38 cellular contexts compared by ENCODE assay signal in genomic region chr19:16927883-16928282, GRCh38. TPM values are rescaled to one million over a fixed set of nuclear protein-coding genes. Genes with fewer than 3 reads are reported as not detected.
"Had no signal": no experiment of that assay in that cellular context is flagged by ENCODE, and none has a peak within 500 bp of the region (broad histone marks: within the 10 kb centered on the region; RNA-seq: fewer than 3 reads in every experiment).

No MANE protein-coding gene starts in this region.

- H3K27ac ChIP-seq: brain microvascular endothelial cell, coronary artery, dorsolateral prefrontal cortex, heart left ventricle, WERI-Rb-1 had no signal

- H3K27ac Mint-ChIP-seq: activated CD4-positive, alpha-beta memory T cell treated with anti-CD3 and anti-CD28 coated beads for 36 hours; activated CD4-positive, alpha-beta T cell treated with anti-CD3 and anti-CD28 coated beads for 36 hours; activated CD4-positive, alpha-beta T cell treated with anti-CD3 and anti-CD28 coated beads, Interleukin-2, amount 10 ng/mL, durations not matched to agents 24 days and 14 days; activated CD8-positive, alpha-beta memory T cell treated with anti-CD3 and anti-CD28 coated beads, Interleukin-2, amount 10 ng/mL, durations not matched to agents 7 days and 5 days; activated CD8-positive, alpha-beta T cell treated with anti-CD3 and anti-CD28 coated beads, Interleukin-2, amount 10 ng/mL, durations not matched to agents 7 days and 5 days; activated naive CD8-positive, alpha-beta T cell; activated T-helper 1 cell treated with anti-CD3 and anti-CD28 coated beads, Interleukin-12 subunit alpha, Interleukin-12 subunit beta, Interleukin-2, Interleukin-4 antibody, amounts not matched to agents 30 ng/mL and 10 ng/mL and 1 ng/mL, durations not matched to agents 14 hours and 24 hours and 36 hours; activated T-helper 2 cell treated with anti-CD3 and anti-CD28 coated beads, Interferon-gamma antibody, Interleukin-2, Interleukin-4, amounts not matched to agents 10 μg/mL and 5 μg/mL and 100 μg/mL, durations not matched to agents 14 hours and 24 hours and 36 hours; dendritic cell treated with granulocyte-macrophage colony-stimulating factor and Interleukin-4, amounts not matched to agents 40 ng/mL and 50 ng/mL, for 4 days; endodermal cell; T-helper 17 cell; T-helper 2 cell treated with Interferon-gamma antibody and Interleukin-4, amounts not matched to agents 5 μg/mL and 100 μg/mL, for 36 hours had no signal

- H3K27me3 ChIP-seq: brain microvascular endothelial cell, dorsolateral prefrontal cortex, heart left ventricle had no signal

- H3K36me3 ChIP-seq: brain microvascular endothelial cell, WERI-Rb-1 had no signal

- H3K4me1 Mint-ChIP-seq: activated CD4-positive, alpha-beta T cell treated with anti-CD3 and anti-CD28 coated beads for 36 hours; activated CD4-positive, alpha-beta T cell treated with anti-CD3 and anti-CD28 coated beads, Interleukin-2, amount 10 ng/mL, durations not matched to agents 24 days and 14 days; activated CD8-positive, alpha-beta memory T cell treated with anti-CD3 and anti-CD28 coated beads, Interleukin-2, amount 10 ng/mL, durations not matched to agents 7 days and 5 days; central memory CD8-positive, alpha-beta T cell; endodermal cell; T-helper 17 cell had no signal

- H3K4me3 Mint-ChIP-seq: activated CD4-positive, alpha-beta memory T cell treated with anti-CD3 and anti-CD28 coated beads for 36 hours; activated CD4-positive, alpha-beta T cell treated with anti-CD3 and anti-CD28 coated beads for 36 hours; activated CD4-positive, alpha-beta T cell treated with anti-CD3 and anti-CD28 coated beads, Interleukin-2, amount 10 ng/mL, durations not matched to agents 24 days and 14 days; activated CD8-positive, alpha-beta memory T cell treated with anti-CD3 and anti-CD28 coated beads, Interleukin-2, amount 10 ng/mL, durations not matched to agents 7 days and 5 days; activated CD8-positive, alpha-beta T cell treated with anti-CD3 and anti-CD28 coated beads, Interleukin-2, amount 10 ng/mL, durations not matched to agents 7 days and 5 days; activated naive CD8-positive, alpha-beta T cell; activated T-helper 1 cell treated with anti-CD3 and anti-CD28 coated beads, Interleukin-12 subunit alpha, Interleukin-12 subunit beta, Interleukin-2, Interleukin-4 antibody, amounts not matched to agents 30 ng/mL and 10 ng/mL and 1 ng/mL, durations not matched to agents 14 hours and 24 hours and 36 hours; central memory CD8-positive, alpha-beta T cell; dendritic cell treated with granulocyte-macrophage colony-stimulating factor and Interleukin-4, amounts not matched to agents 40 ng/mL and 50 ng/mL, for 4 days; endodermal cell; T-helper 17 cell; T-helper 2 cell treated with Interferon-gamma antibody and Interleukin-4, amounts not matched to agents 5 μg/mL and 100 μg/mL, for 36 hours had no signal

- H3K4me3 ChIP-seq: coronary artery, dorsolateral prefrontal cortex, heart left ventricle had no signal

- H3K4me1 ChIP-seq: heart left ventricle had no signal

- ATAC-seq: activated CD4-positive, alpha-beta T cell treated with anti-CD3 and anti-CD28 coated beads for 36 hours; activated CD8-positive, alpha-beta memory T cell treated with anti-CD3 and anti-CD28 coated beads, Interleukin-2, amount 10 ng/mL, durations not matched to agents 7 days and 5 days; activated CD8-positive, alpha-beta T cell treated with anti-CD3 and anti-CD28 coated beads, Interleukin-2, amount 10 ng/mL, durations not matched to agents 7 days and 5 days; esophagus mucosa; heart left ventricle; T-helper 17 cell had no signal

- DNase-seq: activated CD4-positive, alpha-beta memory T cell treated with anti-CD3 and anti-CD28 coated beads for 36 hours; activated CD4-positive, alpha-beta T cell treated with anti-CD3 and anti-CD28 coated beads for 36 hours; activated CD4-positive, alpha-beta T cell treated with anti-CD3 and anti-CD28 coated beads, Interleukin-2, amount 10 ng/mL, durations not matched to agents 24 days and 14 days; activated CD4-positive, CD25-positive, alpha-beta regulatory T cell; activated CD4-positive, CD25-positive, alpha-beta regulatory T cell treated with anti-CD3 and anti-CD28 coated beads, Interleukin-2, amount 50 U/mL, for 72 hours; activated CD8-positive, alpha-beta memory T cell treated with anti-CD3 and anti-CD28 coated beads, Interleukin-2, amount 10 ng/mL, durations not matched to agents 7 days and 5 days; activated CD8-positive, alpha-beta memory T cell treated with anti-CD3 and anti-CD28 coated beads, Interleukin-2, amount 50 U/mL, for 4 hours; activated CD8-positive, alpha-beta T cell treated with anti-CD3 and anti-CD28 coated beads, Interleukin-2, amount 10 ng/mL, durations not matched to agents 7 days and 5 days; activated gamma-delta T cell treated with Interleukin-2 at 50 U/mL for 16 hours; activated naive CD4-positive, alpha-beta T cell treated with anti-CD3 and anti-CD28 coated beads, Interleukin-2, amount 50 U/mL, for 16 hours; activated naive CD4-positive, alpha-beta T cell treated with Interleukin-2 at 50 U/mL for 16 hours; activated T-cell treated with anti-CD3 and anti-CD28 coated beads, Interleukin-2, amount 50 U/mL, for 1 hour; activated T-cell treated with anti-CD3 and anti-CD28 coated beads, Interleukin-2, amount 50 U/mL, for 48 hours; amniotic stem cell; anterior cingulate cortex; brain microvascular endothelial cell; effector memory CD4-positive, alpha-beta T cell; endodermal cell; foreskin fibroblast; glutamatergic neuron; heart left ventricle; T-helper 1 cell; T-helper 17 cell; T1000; WERI-Rb-1 had no signal

- H3K36me3 Mint-ChIP-seq: activated CD4-positive, alpha-beta memory T cell treated with anti-CD3 and anti-CD28 coated beads for 36 hours had no signal

- H3K27me3 Mint-ChIP-seq: activated CD4-positive, alpha-beta T cell treated with anti-CD3 and anti-CD28 coated beads, Interleukin-2, amount 10 ng/mL, durations not matched to agents 24 days and 14 days; activated CD8-positive, alpha-beta memory T cell treated with anti-CD3 and anti-CD28 coated beads, Interleukin-2, amount 10 ng/mL, durations not matched to agents 7 days and 5 days; activated naive CD8-positive, alpha-beta T cell had no signal

RNA-seq across cellular contexts. Expression of gene F2RL3, which starts 39.1 kb away (rescaled TPM):
- total RNA-seq: activated CD4-positive, alpha-beta memory T cell treated with anti-CD3 and anti-CD28 coated beads for 36 hours; activated CD4-positive, alpha-beta T cell treated with anti-CD3 and anti-CD28 coated beads for 36 hours; activated CD4-positive, alpha-beta T cell treated with anti-CD3 and anti-CD28 coated beads, Interleukin-2, amount 10 ng/mL, durations not matched to agents 24 days and 14 days; activated CD8-positive, alpha-beta memory T cell treated with anti-CD3 and anti-CD28 coated beads for 36 hours; activated T-helper 1 cell treated with anti-CD3 and anti-CD28 coated beads, Interleukin-12 subunit alpha, Interleukin-12 subunit beta, Interleukin-2, Interleukin-4 antibody, amounts not matched to agents 30 ng/mL and 10 ng/mL and 1 ng/mL, durations not matched to agents 14 hours and 24 hours and 36 hours; activated T-helper 2 cell treated with anti-CD3 and anti-CD28 coated beads, Interferon-gamma antibody, Interleukin-2, Interleukin-4, amounts not matched to agents 10 μg/mL and 5 μg/mL and 100 μg/mL, durations not matched to agents 14 hours and 24 hours and 36 hours; astrocyte; bronchial epithelial cell; endodermal cell; epithelial cell of proximal tubule had no signal
